In genomic region chr17:81553616-81554181, GRCh38 we compare ENCODE assay signal across 8 cellular contexts. TPM values are rescaled to one million over a fixed set of nuclear protein-coding genes. Genes with fewer than 3 reads are reported as not detected.
DNase-seq lines count a peak whose midpoint lies in the region; ATAC-seq and TF ChIP-seq lines count a peak whose summit lies in the region.

No MANE protein-coding gene starts in this region.

- H4K8ac ChIP-seq in mesenchymal stem cell (ENCODE audit: low read length), result peak overlapping the region; percentile 30

- peaks cover 7% of the 10 kb centered on the region; the same call in 1 of the 2 replicates for H3K36me3 ChIP-seq in Panc1 (ENCODE audit: control insufficient read depth, insufficient read depth, low read length)
- peaks cover 44 to 52% of the 10 kb centered on the region in 2 experiments for H3K36me3 ChIP-seq in mesenchymal stem cell (ENCODE audit: control insufficient read depth in 1 of 2, insufficient read depth in 2 of 2, low read depth in 1 of 2, low read length in 2 of 2)
- peaks cover 37% of the 10 kb centered on the region for H3K36me3 ChIP-seq in upper lobe of right lung

- CTCF ChIA-PET in Panc1 (lab: Charles Lee), result no interaction called here

- POLR2A ChIA-PET in Panc1 (lab: Charles Lee), result no interaction called here

- H2BK15ac ChIP-seq in mesenchymal stem cell (ENCODE audit: low read depth, poor library complexity, severe bottlenecking), result no peak overlapping the region

- no peak overlapping the region for H2BK5ac ChIP-seq in mesenchymal stem cell (ENCODE audit: low read depth, low read length, poor library complexity, severe bottlenecking)

- H4K91ac ChIP-seq in mesenchymal stem cell (ENCODE audit: low read length), result peak overlapping the region; percentile 29

- peak overlapping the region; percentile 69 for H3K4me2 ChIP-seq in mesenchymal stem cell (ENCODE audit: low read length, poor library complexity, severe bottlenecking)

- BruUV-seq in Panc1 (replicated peaks; lab: Mats Ljungman, UMichigan), result TSS peak; percentile 92

- H2AK5ac ChIP-seq in mesenchymal stem cell (ENCODE audit: low read length, severe bottlenecking), result peak overlapping the region; percentile 11

- peak overlapping the region; percentile 84 to 91 for H3K4me3 ChIP-seq in Panc1 (ENCODE audit: low read depth in 2 of 2, low read length in 2 of 2)
- peak overlapping the region in 1 of 2 experiments; percentile 92 for H3K4me3 ChIP-seq in mesenchymal stem cell (ENCODE audit: insufficient read depth in 1 of 2, low read depth in 1 of 2, low read length in 2 of 2)
- H3K4me3 ChIP-seq in upper lobe of right lung, result peak overlapping the region; percentile 99

- intact Hi-C loops in Panc1 (cut with micrococcal nuclease; ENCODE audit: unreplicated experiment) (loop anchor here (2.0 kb wide), 1 partner anchor 13 kb away; no protein-coding TSS in a partner anchor), upper lobe of right lung (cut with DNase I) (no loop called here)

- peaks cover 59% of the 10 kb centered on the region for H3K4me1 ChIP-seq in Panc1 (ENCODE audit: control insufficient read depth, insufficient read depth, low read length)
- H3K4me1 ChIP-seq in mesenchymal stem cell (ENCODE audit: control insufficient read depth, insufficient read depth, low read depth, low read length), result peaks cover 55% of the 10 kb centered on the region
- peaks cover 23% of the 10 kb centered on the region for H3K4me1 ChIP-seq in upper lobe of right lung

- in situ Hi-C loops in Panc1 (cut with HindIII; ENCODE audit: low pct_unique_long_range_greater_than_20kb, low sequenced_read_pairs), result no loop called here

- H3K27me3 ChIP-seq in Panc1 (ENCODE audit: control insufficient read depth, insufficient read depth, low read length) (no peaks in the 10 kb centered on the region), mesenchymal stem cell (ENCODE audit: control insufficient read depth in 1 of 2, insufficient read depth in 1 of 2, low read length in 2 of 2) (no peaks in the 10 kb centered on the region), upper lobe of right lung (no peaks in the 10 kb centered on the region)

- no peak overlapping the region for H3K14ac ChIP-seq in mesenchymal stem cell (ENCODE audit: low read length in 2 of 2)

- peak overlapping the region; percentile 100 for H3K27ac ChIP-seq in Panc1 (ENCODE audit: low read length)
- H3K27ac ChIP-seq in mesenchymal stem cell (ENCODE audit: low read length, poor library complexity, severe bottlenecking), result peak overlapping the region; percentile 72
- peak overlapping the region; percentile 79 for H3K27ac ChIP-seq in upper lobe of right lung

- peaks cover 27% of the 10 kb centered on the region for H3K79me1 ChIP-seq in mesenchymal stem cell (replicated peaks; ENCODE audit: low read length, poor library complexity, severe bottlenecking)

- no peak overlapping the region for H2AFZ ChIP-seq in mesenchymal stem cell (ENCODE audit: low read depth, low read length)

- ATAC-seq in HG02763 (IDR thresholded peaks at IDR 0.05; ENCODE audit: unreplicated experiment) (peak; percentile 4), Panc1 (peak; percentile 44), upper lobe of right lung (peak; percentile 1), GM18870 (IDR thresholded peaks at IDR 0.05; ENCODE audit: unreplicated experiment) (no peak), HG03196 (IDR thresholded peaks at IDR 0.05; ENCODE audit: unreplicated experiment) (no peak)

- DNase-seq in COLO829 (ENCODE audit: low spot score), result peak; percentile 87
- no peak for DNase-seq in Panc1 (ENCODE audit: low read depth, low spot score)
- peak; percentile 27 for DNase-seq in dedifferentiated amniotic fluid mesenchymal stem cell (ENCODE audit: extremely low spot score)
- peak; percentile 97 for DNase-seq in mesenchymal stem cell
- no peak for DNase-seq in upper lobe of right lung

- peak overlapping the region; percentile 25 to 91 for H3K18ac ChIP-seq in mesenchymal stem cell (ENCODE audit: low read depth in 1 of 2, low read length in 2 of 2)

- H3K9me3 ChIP-seq in Panc1 (ENCODE audit: control insufficient read depth, insufficient read depth, low read depth, low read length) (no peaks in the 10 kb centered on the region), mesenchymal stem cell (ENCODE audit: control insufficient read depth, low read length) (no peaks in the 10 kb centered on the region), upper lobe of right lung (no peaks in the 10 kb centered on the region)

- TF ChIP-seq CTCF in Panc1 (IDR thresholded peaks at IDR 0.05), result no peak
- TF ChIP-seq CTCF in upper lobe of right lung (IDR thresholded peaks at IDR 0.05), result no peak

- no peak overlapping the region for H3K23ac ChIP-seq in mesenchymal stem cell (ENCODE audit: low read length in 2 of 2)

- 42% methylated on average over 24 of the region's 24 CpGs for WGBS in mesenchymal stem cell

- H2BK120ac ChIP-seq in mesenchymal stem cell (ENCODE audit: low read depth, low read length), result peak overlapping the region; percentile 7

- H3K9ac ChIP-seq in mesenchymal stem cell (ENCODE audit: low read length), result peak overlapping the region; percentile 88

- peak overlapping the region in 1 of 2 experiments; percentile 75 for H2BK12ac ChIP-seq in mesenchymal stem cell (ENCODE audit: low read length in 2 of 2)

- H3K4ac ChIP-seq in mesenchymal stem cell (ENCODE audit: low read depth in 1 of 2, low read length in 2 of 2), result peak overlapping the region in 1 of 2 experiments; percentile 3

RNA-seq across cellular contexts. Expression of gene FAAP100, which starts 1.5 kb away (rescaled TPM):
- total RNA-seq in Panc1 (2021; ENCODE audit: unreplicated experiment), result 265 TPM
- polyA plus RNA-seq in Panc1 (2012; ENCODE audit: insufficient read length), result 232 TPM
- polyA plus RNA-seq in mesenchymal stem cell (2013, experiment 1 of 2), result 10.1 TPM
- 10.3 TPM for polyA plus RNA-seq in mesenchymal stem cell (2013, experiment 2 of 2)
- total RNA-seq in upper lobe of right lung, result 27.3 TPM

RNA-seq across cellular contexts. Expression of gene FSCN2, which starts 25.5 kb away (rescaled TPM):
- total RNA-seq in Panc1 (2021; ENCODE audit: unreplicated experiment), result 1.2 TPM
- 9.6 TPM for polyA plus RNA-seq in Panc1 (2012; ENCODE audit: insufficient read length)
- polyA plus RNA-seq in mesenchymal stem cell (2013, experiment 1 of 2), result 0.23 TPM
- polyA plus RNA-seq in mesenchymal stem cell (2013, experiment 2 of 2), result 0.15 TPM
- 3.6 TPM for total RNA-seq in upper lobe of right lung

RNA-seq across cellular contexts. Expression of gene ACTG1, which starts 41.1 kb away (rescaled TPM):
- total RNA-seq in Panc1 (2021; ENCODE audit: unreplicated experiment) (4,502 TPM), upper lobe of right lung (2,193 TPM)
- 6,760 TPM for polyA plus RNA-seq in Panc1 (2012; ENCODE audit: insufficient read length)
- 7,126 TPM for polyA plus RNA-seq in mesenchymal stem cell (2013, experiment 1 of 2)
- 6,723 TPM for polyA plus RNA-seq in mesenchymal stem cell (2013, experiment 2 of 2)

Comparison
In these comparisons a context has a peak if more than half of its experiments do, and no peak if none do; other contexts are left out.
1. DNase-seq: peak in COLO829 (single experiment), dedifferentiated amniotic fluid mesenchymal stem cell (single experiment) and mesenchymal stem cell (single experiment); none in Panc1 (single experiment) and upper lobe of right lung (single experiment).
2. ATAC-seq: peak in HG02763 (single experiment), Panc1 (single experiment) and upper lobe of right lung (single experiment); none in GM18870 (single experiment) and HG03196 (single experiment).
3. Peak in every context shown above with its lines, with median percentiles within 50 percentile points of each other: H3K27ac ChIP-seq.